11 cellular contexts compared by ENCODE assay signal in the genomic region with DNA sequence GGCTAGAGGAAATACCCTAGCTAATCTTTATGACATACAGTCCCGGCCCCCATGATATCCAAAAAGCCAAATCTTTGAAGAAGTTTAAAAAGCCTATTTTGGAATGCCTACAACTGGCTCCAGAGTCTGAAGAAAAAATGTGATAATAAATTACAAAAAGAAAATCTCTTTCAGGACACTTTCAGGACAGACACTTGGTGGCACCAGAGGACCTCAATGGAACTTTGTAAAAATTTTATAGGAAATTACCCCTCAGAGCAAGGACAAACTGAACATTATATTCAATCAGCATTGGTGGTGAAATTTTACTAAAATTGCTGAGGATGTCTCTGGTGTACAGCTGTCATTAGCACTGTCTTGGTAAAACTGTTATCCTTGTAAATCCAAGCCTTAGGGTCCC.
DNase-seq lines count a peak whose midpoint lies in the region; ATAC-seq and TF ChIP-seq lines count a peak whose summit lies in the region.
"Had no signal": no experiment of that assay in that cellular context is flagged by ENCODE, and none has a peak within 500 bp of the region (broad histone marks: within the 10 kb centered on the region; RNA-seq: fewer than 3 reads in every experiment).

No MANE protein-coding gene starts in this region.

- no peaks in the 10 kb centered on the region for H3K36me3 ChIP-seq in adipocyte (ENCODE audit: control insufficient read depth, insufficient read depth, low read length, severe bottlenecking)
- no peaks in the 10 kb centered on the region for H3K36me3 ChIP-seq in left lung
- H3K36me3 ChIP-seq: pancreas had no signal

- CTCF ChIA-PET in Calu3 (lab: Charles Lee) = no interaction called here

- no peaks in the 10 kb centered on the region for H3K36me3 Mint-ChIP-seq in Calu3 (ENCODE audit: insufficient read depth, unreplicated experiment)

- no peak overlapping the region for H3K27ac Mint-ChIP-seq in Calu3 (ENCODE audit: unreplicated experiment)

- H3K9me3 ChIP-seq in adipocyte (ENCODE audit: control insufficient read depth, low read length) (no peaks in the 10 kb centered on the region), left lung (no peaks in the 10 kb centered on the region)
- H3K9me3 ChIP-seq: pancreas had no signal

- H3K27me3 ChIP-seq in adipocyte (replicated peaks; ENCODE audit: control insufficient read depth, insufficient read depth, low read length) = no peaks in the 10 kb centered on the region
- no peaks in the 10 kb centered on the region for H3K27me3 ChIP-seq in left lung
- H3K27me3 ChIP-seq: pancreas had no signal

- H3K4me1 Mint-ChIP-seq in Calu3 (ENCODE audit: low read depth, unreplicated experiment) = peaks cover 13% of the 10 kb centered on the region

- intact Hi-C loops in Calu3 (cut with micrococcal nuclease; ENCODE audit: unreplicated experiment) (loop anchor here (1.0 to 10.0 kb wide), 3 partner anchors 36 to 351 kb away; no protein-coding TSS in a partner anchor), left lung (cut with DNase I) (no loop called here)

- H3K27ac ChIP-seq in left lung = no peak overlapping the region
- H3K27ac ChIP-seq: pancreas had no signal

- H3K9ac ChIP-seq in adipocyte (ENCODE audit: low read length) = no peak overlapping the region

- BruUV-seq in Calu3 (replicated peaks; lab: Mats Ljungman, UMichigan) = no TSS peak

- DNase-seq in Calu3 = peak; percentile 28
- no peak for DNase-seq in HFF-Myc (ENCODE audit: extremely low read depth, low read depth)
- peak; percentile 9 for DNase-seq in adipocyte (ENCODE audit: low read depth)
- DNase-seq in midbrain (lab: John Stamatoyannopoulos, UW) = peak; percentile 6
- DNase-seq in central memory CD4-positive, alpha-beta T cell = no peak
- no peak for DNase-seq in left lung
- DNase-seq: amniotic stem cell, hippocampal formation, NCI-H345, pancreas had no signal

- no peak for ATAC-seq in HG03520 (IDR thresholded peaks at IDR 0.05; ENCODE audit: unreplicated experiment)
- no peak for ATAC-seq in left lung
- ATAC-seq: pancreas had no signal

- H3K4me1 ChIP-seq in adipocyte (ENCODE audit: control insufficient read depth, insufficient read depth, low read length) (no peaks in the 10 kb centered on the region), left lung (no peaks in the 10 kb centered on the region)
- H3K4me1 ChIP-seq: pancreas had no signal

- no peaks in the 10 kb centered on the region for H3K27me3 Mint-ChIP-seq in Calu3 (ENCODE audit: unreplicated experiment)

- H3K4me3 ChIP-seq in HFF-Myc (replicated peaks; ENCODE audit: low read depth, low read length) (no peak overlapping the region), adipocyte (ENCODE audit: low read length) (no peak overlapping the region), left lung (no peak overlapping the region)
- H3K4me3 ChIP-seq: pancreas had no signal

- no peak overlapping the region for H3K4me3 Mint-ChIP-seq in Calu3 (ENCODE audit: low read depth, unreplicated experiment)

- H3K9me3 Mint-ChIP-seq in Calu3 (ENCODE audit: low read depth, unreplicated experiment) = peaks cover 2% of the 10 kb centered on the region

- TF ChIP-seq CTCF in Calu3 (IDR thresholded peaks at IDR 0.05; ENCODE audit: unreplicated experiment) (peak; percentile 54), HFF-Myc (IDR thresholded peaks at IDR 0.05; ENCODE audit: low read depth, low read length, missing control alignments) (peak; percentile 17), left lung (IDR thresholded peaks at IDR 0.05) (no peak)

Comparison
In these comparisons a context has a peak if more than half of its experiments do, and no peak if none do; other contexts are left out.
1. DNase-seq: peak in Calu3 (single experiment), adipocyte (single experiment) and midbrain (single experiment); none in HFF-Myc (single experiment), central memory CD4-positive, alpha-beta T cell (single experiment) and left lung (0 of 2).
2. CTCF ChIP-seq: peak in Calu3 (single experiment) and HFF-Myc (single experiment); none in left lung (0 of 2).